Comparison of ENCODE assay signal across 10 cellular contexts in genomic region chr22:40182231-40182835, GRCh38. TPM values are rescaled to one million over a fixed set of nuclear protein-coding genes. Genes with fewer than 3 reads are reported as not detected.
DNase-seq lines count a peak whose midpoint lies in the region; ATAC-seq and TF ChIP-seq lines count a peak whose summit lies in the region.
"Had no signal": no experiment of that assay in that cellular context is flagged by ENCODE, and none has a peak within 500 bp of the region (broad histone marks: within the 10 kb centered on the region; RNA-seq: fewer than 3 reads in every experiment).

No MANE protein-coding gene starts in this region.

- H3K4me1 ChIP-seq in stomach = peaks cover 70 to 86% (median 81%) of the 10 kb centered on the region in 4 donors

- TF ChIP-seq EP300 in stomach (IDR thresholded peaks at IDR 0.05) = no peak

- no peaks in the 10 kb centered on the region for H3K27me3 ChIP-seq in stomach
- H3K27me3 ChIP-seq in brain microvascular endothelial cell (replicated peaks) = no peaks in the 10 kb centered on the region
- H3K27me3 ChIP-seq: pancreas, Peyer's patch had no signal

- peak overlapping the region; percentile 61 for H3K4me3 Mint-ChIP-seq in activated T-cell treated with anti-CD3 and anti-CD28 coated beads, Interleukin-2, amount 50 U/mL, for 24 hours
- peak overlapping the region; percentile 19 for H3K4me3 Mint-ChIP-seq in activated T-helper 1 cell treated with anti-CD3 and anti-CD28 coated beads, Interleukin-12 subunit alpha, Interleukin-12 subunit beta, Interleukin-2, Interleukin-4 antibody, amounts not matched to agents 30 ng/mL and 10 ng/mL and 1 ng/mL, durations not matched to agents 14 hours and 24 hours and 36 hours

- H3K36me3 Mint-ChIP-seq in activated T-cell treated with anti-CD3 and anti-CD28 coated beads, Interleukin-2, amount 50 U/mL, for 24 hours (ENCODE audit: low read depth) = peaks cover 22% of the 10 kb centered on the region
- peaks cover 8% of the 10 kb centered on the region for H3K36me3 Mint-ChIP-seq in activated T-helper 1 cell treated with anti-CD3 and anti-CD28 coated beads, Interleukin-12 subunit alpha, Interleukin-12 subunit beta, Interleukin-2, Interleukin-4 antibody, amounts not matched to agents 30 ng/mL and 10 ng/mL and 1 ng/mL, durations not matched to agents 14 hours and 24 hours and 36 hours (ENCODE audit: low read depth)

- no peak overlapping the region for H3K4me3 ChIP-seq in stomach
- H3K4me3 ChIP-seq in brain microvascular endothelial cell (ENCODE audit: low read depth, low read length) = no peak overlapping the region
- H3K4me3 ChIP-seq: Peyer's patch had no signal

- no peaks in the 10 kb centered on the region for H3K27me3 Mint-ChIP-seq in activated T-cell treated with anti-CD3 and anti-CD28 coated beads, Interleukin-2, amount 50 U/mL, for 24 hours
- no peaks in the 10 kb centered on the region for H3K27me3 Mint-ChIP-seq in activated T-helper 1 cell treated with anti-CD3 and anti-CD28 coated beads, Interleukin-12 subunit alpha, Interleukin-12 subunit beta, Interleukin-2, Interleukin-4 antibody, amounts not matched to agents 30 ng/mL and 10 ng/mL and 1 ng/mL, durations not matched to agents 14 hours and 24 hours and 36 hours (ENCODE audit: insufficient read depth)

- DNase-seq in activated T-cell treated with anti-CD3 and anti-CD28 coated beads, Interleukin-2, amount 50 U/mL, for 24 hours = no peak
- no peak for DNase-seq in activated T-cell treated with anti-CD3 and anti-CD28 coated beads, Interleukin-2, amount 50 U/mL, for 48 hours
- no peak for DNase-seq in activated T-helper 1 cell treated with anti-CD3 and anti-CD28 coated beads, Interleukin-12 subunit alpha, Interleukin-12 subunit beta, Interleukin-2, Interleukin-4 antibody, amounts not matched to agents 30 ng/mL and 10 ng/mL and 1 ng/mL, durations not matched to agents 14 hours and 24 hours and 36 hours (ENCODE audit: low spot score)
- DNase-seq in glomerular visceral epithelial cell (ENCODE audit: extremely low spot score) = peak; percentile 15
- no peak for DNase-seq in stomach
- no peak for DNase-seq in brain microvascular endothelial cell
- DNase-seq in omental fat pad (ENCODE audit: low spot score) = no peak
- no peak for DNase-seq in amniotic stem cell (lab: John Stamatoyannopoulos, UW)
- DNase-seq: pancreas, Peyer's patch had no signal

- H3K27ac Mint-ChIP-seq in activated T-cell treated with anti-CD3 and anti-CD28 coated beads, Interleukin-2, amount 50 U/mL, for 24 hours = peak overlapping the region; percentile 86
- no peak overlapping the region for H3K27ac Mint-ChIP-seq in activated T-helper 1 cell treated with anti-CD3 and anti-CD28 coated beads, Interleukin-12 subunit alpha, Interleukin-12 subunit beta, Interleukin-2, Interleukin-4 antibody, amounts not matched to agents 30 ng/mL and 10 ng/mL and 1 ng/mL, durations not matched to agents 14 hours and 24 hours and 36 hours

- intact Hi-C loops in activated T-helper 1 cell treated with anti-CD3 and anti-CD28 coated beads, Interleukin-12 subunit alpha, Interleukin-12 subunit beta, Interleukin-2, Interleukin-4 antibody, amounts not matched to agents 30 ng/mL and 10 ng/mL and 1 ng/mL, durations not matched to agents 14 hours and 24 hours and 36 hours (cut with micrococcal nuclease) = no loop called here
- intact Hi-C loops in stomach (cut with DNase I; ENCODE audit: low total_unique reads) = no loop called here

- H3K9me3 Mint-ChIP-seq in activated T-cell treated with anti-CD3 and anti-CD28 coated beads, Interleukin-2, amount 50 U/mL, for 24 hours = no peaks in the 10 kb centered on the region
- H3K9me3 Mint-ChIP-seq in activated T-helper 1 cell treated with anti-CD3 and anti-CD28 coated beads, Interleukin-12 subunit alpha, Interleukin-12 subunit beta, Interleukin-2, Interleukin-4 antibody, amounts not matched to agents 30 ng/mL and 10 ng/mL and 1 ng/mL, durations not matched to agents 14 hours and 24 hours and 36 hours = no peaks in the 10 kb centered on the region

- peaks cover 67% of the 10 kb centered on the region for H3K4me1 Mint-ChIP-seq in activated T-cell treated with anti-CD3 and anti-CD28 coated beads, Interleukin-2, amount 50 U/mL, for 24 hours (ENCODE audit: low read depth)
- H3K4me1 Mint-ChIP-seq in activated T-helper 1 cell treated with anti-CD3 and anti-CD28 coated beads, Interleukin-12 subunit alpha, Interleukin-12 subunit beta, Interleukin-2, Interleukin-4 antibody, amounts not matched to agents 30 ng/mL and 10 ng/mL and 1 ng/mL, durations not matched to agents 14 hours and 24 hours and 36 hours (ENCODE audit: low read depth) = peaks cover 50% of the 10 kb centered on the region

- in situ Hi-C loops in brain microvascular endothelial cell (cut with HindIII; ENCODE audit: low pct_ligation_motif_present, low sequenced_read_pairs) = no loop called here

- no peak for TF ChIP-seq CTCF in stomach (IDR thresholded peaks at IDR 0.05)
- no peak for TF ChIP-seq CTCF in brain microvascular endothelial cell (IDR thresholded peaks at IDR 0.05; ENCODE audit: low read depth, low read length, missing control alignments)
- TF ChIP-seq CTCF in omental fat pad (IDR thresholded peaks at IDR 0.05) = no peak

- WGBS in stomach, 5 donors = 48 to 55% (median 51%) methylated on average over 4 of the region's 4 CpGs

- H3K9me3 ChIP-seq in stomach = no peaks in the 10 kb centered on the region
- H3K9me3 ChIP-seq: pancreas, Peyer's patch had no signal

- H3K36me3 ChIP-seq in stomach (no peaks in the 10 kb centered on the region), brain microvascular endothelial cell (replicated peaks) (no peaks in the 10 kb centered on the region)
- H3K36me3 ChIP-seq: pancreas, Peyer's patch had no signal

- TF ChIP-seq POLR2A in stomach (IDR thresholded peaks at IDR 0.05) = no peak

- no peak for ATAC-seq in omental fat pad (ENCODE audit: low FRiP score)

- H3K27ac ChIP-seq in stomach (peak overlapping the region in 4 of 5 donors; percentile 62 to 79 (median 66)), brain microvascular endothelial cell (no peak overlapping the region)

RNA-seq across cellular contexts. Expression of gene TNRC6B, which starts 4.6 kb away (rescaled TPM):
- 26.2 and 30.9 TPM in 2 replicates for total RNA-seq in activated T-helper 1 cell treated with anti-CD3 and anti-CD28 coated beads, Interleukin-12 subunit alpha, Interleukin-12 subunit beta, Interleukin-2, Interleukin-4 antibody, amounts not matched to agents 30 ng/mL and 10 ng/mL and 1 ng/mL, durations not matched to agents 14 hours and 24 hours and 36 hours
- total RNA-seq in stomach = 100 to 1,000 TPM in 1 of 5 donors, 10 to 100 TPM in 4; 13.6 to 316 (median 47.9) TPM
- 1 to 10 TPM in 1 of 3 donors, under 1 TPM in 2; 0.88 to 5.8 (median 0.92) TPM for polyA plus RNA-seq in stomach
- total RNA-seq in omental fat pad = 10 to 100 TPM; 17.2 to 57.8 (median 31.9) TPM
